21 cellular contexts compared by ENCODE assay signal in genomic region chr18:37714621-37715020, GRCh38.
"Had no signal": no experiment of that assay in that cellular context is flagged by ENCODE, and none has a peak within 500 bp of the region (broad histone marks: within the 10 kb centered on the region; RNA-seq: fewer than 3 reads in every experiment).

No MANE protein-coding gene starts in this region.

- H3K36me3 Mint-ChIP-seq: naive thymus-derived CD4-positive, alpha-beta T cell; stimulated activated naive B cell treated with anti-CD40 and anti-IgM and Interleukin-4, amounts not matched to agents 10 μg/mL and 1 μg/mL and 100 μg/mL, for 72 hours had no signal

- DNase-seq: effector memory CD8-positive, alpha-beta T cell; esophagus squamous epithelium; foreskin fibroblast; glutamatergic neuron; islet precursor cell; mammary epithelial cell; naive thymus-derived CD4-positive, alpha-beta T cell; nephron progenitor cell; psoas muscle; retina; right lobe of liver; stimulated activated CD4-positive, alpha-beta T cell treated with anti-CD3 and anti-CD28 coated beads, Interleukin-15, amount 100 ng/mL, for 24 hours; stimulated activated CD4-positive, alpha-beta T cell treated with anti-CD3 and anti-CD28 coated beads, Interleukin-1b, Interleukin-23, amount 100 ng/mL, for 48 hours; stimulated activated CD4-positive, alpha-beta T cell treated with anti-CD3 and anti-CD28 coated beads, Interleukin-4, amount 100 ng/mL, for 4 hours; stimulated activated naive B cell treated with anti-CD40 and anti-IgM and Interleukin-4, amounts not matched to agents 10 μg/mL and 1 μg/mL and 100 μg/mL, for 72 hours; stimulated activated naive CD8-positive, alpha-beta T cell treated with anti-CD3 and anti-CD28 coated beads, Interleukin-15, amount 100 ng/mL, for 72 hours; testis; upper lobe of right lung had no signal

- H3K4me1 Mint-ChIP-seq: naive thymus-derived CD4-positive, alpha-beta T cell; nephron progenitor cell; stimulated activated naive B cell treated with anti-CD40 and anti-IgM and Interleukin-4, amounts not matched to agents 10 μg/mL and 1 μg/mL and 100 μg/mL, for 72 hours; stimulated activated naive CD8-positive, alpha-beta T cell treated with anti-CD3 and anti-CD28 coated beads, Interleukin-15, amount 100 ng/mL, for 72 hours had no signal

- H3K4me3 Mint-ChIP-seq: dendritic cell treated with granulocyte-macrophage colony-stimulating factor and Interleukin-4, amounts not matched to agents 40 ng/mL and 50 ng/mL, for 4 days; effector memory CD8-positive, alpha-beta T cell; naive thymus-derived CD4-positive, alpha-beta T cell; nephron progenitor cell; stimulated activated naive B cell treated with anti-CD40 and anti-IgM and Interleukin-4, amounts not matched to agents 10 μg/mL and 1 μg/mL and 100 μg/mL, for 72 hours; stimulated activated naive CD8-positive, alpha-beta T cell treated with anti-CD3 and anti-CD28 coated beads, Interleukin-15, amount 100 ng/mL, for 72 hours had no signal

- H3K9me3 Mint-ChIP-seq: dendritic cell treated with granulocyte-macrophage colony-stimulating factor and Interleukin-4, amounts not matched to agents 40 ng/mL and 50 ng/mL, for 4 days; nephron progenitor cell; stimulated activated naive B cell treated with anti-CD40 and anti-IgM and Interleukin-4, amounts not matched to agents 10 μg/mL and 1 μg/mL and 100 μg/mL, for 72 hours had no signal

- H3K27me3 Mint-ChIP-seq: dendritic cell treated with granulocyte-macrophage colony-stimulating factor and Interleukin-4, amounts not matched to agents 40 ng/mL and 50 ng/mL, for 4 days; effector memory CD8-positive, alpha-beta T cell; stimulated activated naive B cell treated with anti-CD40 and anti-IgM and Interleukin-4, amounts not matched to agents 10 μg/mL and 1 μg/mL and 100 μg/mL, for 72 hours; stimulated activated naive CD8-positive, alpha-beta T cell treated with anti-CD3 and anti-CD28 coated beads, Interleukin-15, amount 100 ng/mL, for 72 hours had no signal

- ATAC-seq: effector memory CD8-positive, alpha-beta T cell; gastroesophageal sphincter; left lobe of liver; naive thymus-derived CD4-positive, alpha-beta T cell; psoas muscle; right lobe of liver; stimulated activated naive B cell treated with anti-CD40 and anti-IgM and Interleukin-4, amounts not matched to agents 10 μg/mL and 1 μg/mL and 100 μg/mL, for 72 hours; stimulated activated naive CD8-positive, alpha-beta T cell treated with anti-CD3 and anti-CD28 coated beads, Interleukin-15, amount 100 ng/mL, for 72 hours; upper lobe of right lung had no signal
